Comparison of ENCODE assay signal across 21 cellular contexts in the genomic region with DNA sequence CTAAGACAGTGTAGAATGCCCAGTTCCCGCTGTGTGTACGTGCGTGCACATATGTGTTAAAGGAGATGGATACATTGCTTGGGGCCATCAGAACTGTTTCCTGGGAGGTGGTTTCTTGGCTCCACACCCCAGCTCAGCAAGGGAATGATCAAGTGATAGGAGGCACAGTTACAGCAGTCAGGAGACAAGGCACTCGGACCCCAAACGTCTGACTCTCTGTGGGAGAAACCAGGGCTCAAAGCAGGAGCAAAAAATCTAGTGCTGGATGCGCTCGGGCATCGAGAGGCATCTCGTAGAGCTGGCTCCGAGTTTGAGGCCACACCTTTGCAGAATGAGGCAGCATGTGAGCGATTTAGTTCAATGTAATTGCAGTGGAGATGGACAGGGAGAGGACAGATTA.
DNase-seq lines count a peak whose midpoint lies in the region; ATAC-seq, FAIRE-seq and TF ChIP-seq lines count a peak whose summit lies in the region.
"Had no signal": no experiment of that assay in that cellular context is flagged by ENCODE, and none has a peak within 500 bp of the region (broad histone marks: within the 10 kb centered on the region; RNA-seq: fewer than 3 reads in every experiment).

No MANE protein-coding gene starts in this region.

- no peaks in the 10 kb centered on the region for H3K36me3 ChIP-seq in keratinocyte (ENCODE audit: control insufficient read depth in 2 of 2, extremely low read depth in 1 of 2, insufficient read depth in 2 of 2, low read length in 2 of 2)
- no peaks in the 10 kb centered on the region for H3K36me3 ChIP-seq in osteoblast (ENCODE audit: insufficient read depth, low read length)
- no peaks in the 10 kb centered on the region for H3K36me3 ChIP-seq in brain microvascular endothelial cell (replicated peaks)
- no peaks in the 10 kb centered on the region for H3K36me3 ChIP-seq in Peyer's patch

- no peaks in the 10 kb centered on the region for H4K20me1 ChIP-seq in keratinocyte (ENCODE audit: control insufficient read depth, extremely low read depth, insufficient read depth, low read length)
- H4K20me1 ChIP-seq in osteoblast (ENCODE audit: insufficient read depth, low read length): no peaks in the 10 kb centered on the region

- no peak for TF ChIP-seq POLR2A in Peyer's patch (IDR thresholded peaks at IDR 0.05)

- CTCF ChIA-PET in Calu3 (lab: Charles Lee): no interaction called here
- CTCF ChIA-PET in activated naive CD4-positive, alpha-beta T cell treated with anti-CD3 and anti-CD28 coated beads for 36 hours (lab: Charles Lee): no interaction called here

- no peak for ATAC-seq in activated T-helper 17 cell treated with anti-CD3 and anti-CD28 coated beads, Interleukin-2, amount 50 U/mL, for 72 hours (replicated peaks)
- ATAC-seq: A549 had no signal

- H3K27ac ChIP-seq in keratinocyte (ENCODE audit: control insufficient read depth, insufficient read depth, low read length) (no peak overlapping the region), osteoblast (ENCODE audit: low read depth, low read length) (no peak overlapping the region), brain microvascular endothelial cell (no peak overlapping the region), Peyer's patch (no peak overlapping the region)
- H3K27ac ChIP-seq: A549 had no signal

- no TSS peak for BruUV-seq in Calu3 (replicated peaks; lab: Mats Ljungman, UMichigan)

- H3K4me1 Mint-ChIP-seq in Calu3 (ENCODE audit: low read depth, unreplicated experiment): peaks cover 26% of the 10 kb centered on the region
- peaks cover 4% of the 10 kb centered on the region for H3K4me1 Mint-ChIP-seq in activated T-helper 17 cell treated with anti-CD3 and anti-CD28 coated beads, Interleukin-2, amount 50 U/mL, for 72 hours
- peaks cover 16% of the 10 kb centered on the region for H3K4me1 Mint-ChIP-seq in activated naive CD4-positive, alpha-beta T cell treated with anti-CD3 and anti-CD28 coated beads for 36 hours (ENCODE audit: low read depth)

- FAIRE-seq in keratinocyte (lab: Jason Lieb, UNC): no peak
- FAIRE-seq: A549, D721Med, H54 had no signal

- no peak overlapping the region for H3K27ac Mint-ChIP-seq in Calu3 (ENCODE audit: unreplicated experiment)
- H3K27ac Mint-ChIP-seq in activated T-helper 17 cell treated with anti-CD3 and anti-CD28 coated beads, Interleukin-2, amount 50 U/mL, for 72 hours: no peak overlapping the region
- no peak overlapping the region for H3K27ac Mint-ChIP-seq in activated naive CD4-positive, alpha-beta T cell treated with anti-CD3 and anti-CD28 coated beads for 36 hours
- H3K27ac Mint-ChIP-seq: CD4-positive, CD25-positive, alpha-beta regulatory T cell had no signal

- H3K27me3 Mint-ChIP-seq in Calu3 (ENCODE audit: unreplicated experiment): peaks cover 46% of the 10 kb centered on the region
- peaks cover 52% of the 10 kb centered on the region for H3K27me3 Mint-ChIP-seq in activated T-helper 17 cell treated with anti-CD3 and anti-CD28 coated beads, Interleukin-2, amount 50 U/mL, for 72 hours
- H3K27me3 Mint-ChIP-seq in activated naive CD4-positive, alpha-beta T cell treated with anti-CD3 and anti-CD28 coated beads for 36 hours (ENCODE audit: low read depth): peaks cover 49% of the 10 kb centered on the region

- dilution Hi-C loops in keratinocyte (cut with MboI; ENCODE audit: extremely low pct_ligation_motif_present, low sequenced_read_pairs): no loop called here

- H3K4me3 ChIP-seq in keratinocyte (ENCODE audit: control insufficient read depth in 2 of 3, extremely low read depth in 1 of 3, insufficient read depth in 2 of 3, low read depth in 1 of 3, low read length in 3 of 3) (no peak overlapping the region), osteoblast (ENCODE audit: insufficient read depth, low read length) (no peak overlapping the region), brain microvascular endothelial cell (ENCODE audit: low read depth, low read length) (no peak overlapping the region), Peyer's patch (no peak overlapping the region)
- H3K4me3 ChIP-seq: A549 had no signal

- no peak for TF ChIP-seq CTCF in Calu3 (IDR thresholded peaks at IDR 0.05; ENCODE audit: unreplicated experiment)
- no peak for TF ChIP-seq CTCF in keratinocyte (optimal IDR thresholded peaks at IDR 0.05 in 1 of 3, IDR thresholded peaks at IDR 0.05 in 1 of 3, conservative IDR thresholded peaks at IDR 0.05 in 1 of 3; ENCODE audit: extremely low read depth in 1 of 3, insufficient read depth in 2 of 3, low read length in 3 of 3)
- no peak for TF ChIP-seq CTCF in osteoblast (IDR thresholded peaks at IDR 0.05; ENCODE audit: extremely low read depth, low read depth, low read length)
- no peak for TF ChIP-seq CTCF in brain microvascular endothelial cell (IDR thresholded peaks at IDR 0.05; ENCODE audit: low read depth, low read length, missing control alignments)
- no peak for TF ChIP-seq CTCF in Peyer's patch (IDR thresholded peaks at IDR 0.05)

- in situ Hi-C loops in brain microvascular endothelial cell (cut with HindIII; ENCODE audit: low pct_ligation_motif_present, low sequenced_read_pairs): no loop called here

- no peak overlapping the region for H3K9ac ChIP-seq in keratinocyte (ENCODE audit: control insufficient read depth, extremely low read depth, insufficient read depth, low read length)

- H3K27me3 ChIP-seq in keratinocyte (ENCODE audit: control insufficient read depth, extremely low read depth, insufficient read depth, low read length): peaks cover 18% of the 10 kb centered on the region
- peaks cover 12% of the 10 kb centered on the region for H3K27me3 ChIP-seq in osteoblast (ENCODE audit: insufficient read depth, low read length)
- H3K27me3 ChIP-seq in brain microvascular endothelial cell (replicated peaks): peaks cover 10% of the 10 kb centered on the region
- H3K27me3 ChIP-seq in Peyer's patch: no peaks in the 10 kb centered on the region

- H3K9me3 ChIP-seq in keratinocyte (ENCODE audit: control insufficient read depth, low read depth, low read length): no peaks in the 10 kb centered on the region
- H3K9me3 ChIP-seq in osteoblast (ENCODE audit: low read depth, low read length): no peaks in the 10 kb centered on the region
- H3K9me3 ChIP-seq in Peyer's patch: no peaks in the 10 kb centered on the region
- H3K9me3 ChIP-seq: A549 had no signal

- no peaks in the 10 kb centered on the region for H3K9me3 Mint-ChIP-seq in Calu3 (ENCODE audit: low read depth, unreplicated experiment)
- no peaks in the 10 kb centered on the region for H3K9me3 Mint-ChIP-seq in activated T-helper 17 cell treated with anti-CD3 and anti-CD28 coated beads, Interleukin-2, amount 50 U/mL, for 72 hours
- no peaks in the 10 kb centered on the region for H3K9me3 Mint-ChIP-seq in activated naive CD4-positive, alpha-beta T cell treated with anti-CD3 and anti-CD28 coated beads for 36 hours
- H3K9me3 Mint-ChIP-seq: CD4-positive, CD25-positive, alpha-beta regulatory T cell had no signal

- H2AFZ ChIP-seq in keratinocyte (ENCODE audit: control insufficient read depth, low read length) (peak overlapping the region; percentile 41), osteoblast (ENCODE audit: low read length) (no peak overlapping the region)

- H3K36me3 Mint-ChIP-seq in Calu3 (ENCODE audit: insufficient read depth, unreplicated experiment): peaks cover 15% of the 10 kb centered on the region
- no peaks in the 10 kb centered on the region for H3K36me3 Mint-ChIP-seq in activated T-helper 17 cell treated with anti-CD3 and anti-CD28 coated beads, Interleukin-2, amount 50 U/mL, for 72 hours (ENCODE audit: low read depth)
- no peaks in the 10 kb centered on the region for H3K36me3 Mint-ChIP-seq in activated naive CD4-positive, alpha-beta T cell treated with anti-CD3 and anti-CD28 coated beads for 36 hours (ENCODE audit: low read depth)
- H3K36me3 Mint-ChIP-seq: CD4-positive, CD25-positive, alpha-beta regulatory T cell had no signal

- H3K4me2 ChIP-seq in keratinocyte (ENCODE audit: control insufficient read depth, extremely low read depth, insufficient read depth, low read depth, low read length) (peak overlapping the region; percentile 17), osteoblast (ENCODE audit: insufficient read depth, low read length) (no peak overlapping the region)
- H3K4me2 ChIP-seq: A549 had no signal

- H3K4me1 ChIP-seq in keratinocyte (ENCODE audit: control insufficient read depth, extremely low read depth, insufficient read depth, low read length): peaks cover 6% of the 10 kb centered on the region
- peaks cover 8% of the 10 kb centered on the region for H3K4me1 ChIP-seq in osteoblast (ENCODE audit: insufficient read depth, low read length)
- H3K4me1 ChIP-seq in Peyer's patch: no peaks in the 10 kb centered on the region
- H3K4me1 ChIP-seq: A549 had no signal

- intact Hi-C loops in Calu3 (cut with micrococcal nuclease; ENCODE audit: unreplicated experiment): no loop called here
- intact Hi-C loops in activated naive CD4-positive, alpha-beta T cell treated with anti-CD3 and anti-CD28 coated beads for 36 hours (cut with micrococcal nuclease): no loop called here

- DNase-seq in Calu3 (no peak), keratinocyte (ENCODE audit: low read depth, low spot score) (no peak), osteoblast (ENCODE audit: insufficient read length, low spot score, missing footprints) (peak; percentile 48), brain microvascular endothelial cell (no peak), Peyer's patch (no peak), SHP77 treated with DMSO at 0.1 percent for 48 hours (lab: John Stamatoyannopoulos, UW) (no peak)
- no peak for DNase-seq in activated naive CD4-positive, alpha-beta T cell treated with anti-CD3 and anti-CD28 coated beads for 36 hours
- DNase-seq: AML-193; CD4-positive, CD25-positive, alpha-beta regulatory T cell; DND-41; IMR-90; Kasumi-1; NCI-H187 treated with DMSO at 0.1 percent for 48 hours; NCI-H2171; NCI-H446 treated with DMSO at 0.1 percent for 48 hours; NCI-H774; SIG-M5 had no signal

- H3K9me1 ChIP-seq in keratinocyte (ENCODE audit: control insufficient read depth, extremely low read depth, insufficient read depth, low read length): no peaks in the 10 kb centered on the region

- H3K4me3 Mint-ChIP-seq in Calu3 (ENCODE audit: low read depth, unreplicated experiment): peak overlapping the region; percentile 66
- H3K4me3 Mint-ChIP-seq in activated T-helper 17 cell treated with anti-CD3 and anti-CD28 coated beads, Interleukin-2, amount 50 U/mL, for 72 hours: peak overlapping the region; percentile 28
- no peak overlapping the region for H3K4me3 Mint-ChIP-seq in activated naive CD4-positive, alpha-beta T cell treated with anti-CD3 and anti-CD28 coated beads for 36 hours
- H3K4me3 Mint-ChIP-seq: CD4-positive, CD25-positive, alpha-beta regulatory T cell had no signal

- H3K79me2 ChIP-seq in keratinocyte (ENCODE audit: control insufficient read depth, insufficient read depth, low read length) (no peaks in the 10 kb centered on the region), osteoblast (ENCODE audit: insufficient read depth, low read length) (no peaks in the 10 kb centered on the region)
